ENCODE assay signal across 15 cellular contexts in the genomic region with DNA sequence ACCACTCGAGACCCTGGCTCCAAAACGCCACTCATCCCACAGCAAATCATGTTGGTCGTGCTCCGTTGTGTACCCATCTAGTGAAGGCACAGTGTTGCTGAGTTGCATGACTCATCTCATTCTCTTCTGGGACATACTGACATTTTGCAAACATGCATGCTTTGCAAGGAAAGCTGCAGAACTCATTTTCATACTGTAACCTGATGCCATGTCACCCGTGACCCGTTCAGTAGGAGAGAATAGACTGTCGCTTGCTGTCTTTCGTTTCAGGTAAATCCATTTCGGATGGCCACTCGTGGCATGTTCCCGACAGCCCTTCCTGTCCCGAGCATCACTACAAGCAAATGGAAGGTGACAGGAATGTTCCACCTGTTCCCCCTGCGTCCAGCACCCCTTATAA.
DNase-seq lines count a peak whose midpoint lies in the region; ATAC-seq and TF ChIP-seq lines count a peak whose summit lies in the region.
"Had no signal": no experiment of that assay in that cellular context is flagged by ENCODE, and none has a peak within 500 bp of the region (broad histone marks: within the 10 kb centered on the region; RNA-seq: fewer than 3 reads in every experiment).

No MANE protein-coding gene starts in this region.

- no peak for DNase-seq in right atrium auricular region (ENCODE audit: low spot score)
- no peak for DNase-seq in left ventricle myocardium superior
- DNase-seq in body of pancreas = no peak
- no peak for DNase-seq in NOMO-1 treated with dmso at 0.1 percent for 144 hours (lab: John Stamatoyannopoulos, UW; ENCODE audit: unreplicated experiment)
- no peak for DNase-seq in SK-N-DZ (ENCODE audit: low spot score)
- DNase-seq in erythroblast (lab: John Stamatoyannopoulos, UW) = no peak
- no peak for DNase-seq in stimulated activated CD4-positive, alpha-beta T cell treated with anti-CD3 and anti-CD28 coated beads, Interleukin-4, amount 100 ng/mL, for 1 hour
- DNase-seq: DND-41, GF-D8, Kasumi-1, NCI-H1105 treated with DMSO at 0.1 percent for 48 hours, NCI-H187, NCI-H82 had no signal

- H3K4me1 ChIP-seq in right atrium auricular region = peaks cover 3 to 63% of the 10 kb centered on the region in 2 donors
- peaks cover 89% of the 10 kb centered on the region for H3K4me1 ChIP-seq in body of pancreas
- H3K4me1 ChIP-seq in parathyroid adenoma = peaks cover 22% of the 10 kb centered on the region

- H3K79me2 ChIP-seq in parathyroid adenoma = no peaks in the 10 kb centered on the region

- H3K4me2 ChIP-seq in parathyroid adenoma (ENCODE audit: low read length) = peak overlapping the region; percentile 76

- H3K4me3 ChIP-seq in right atrium auricular region (peak overlapping the region in 1 of 2 donors; percentile 31), body of pancreas (no peak overlapping the region), parathyroid adenoma (ENCODE audit: low read depth, low read length) (peak overlapping the region; percentile 37)

- peaks cover 40% of the 10 kb centered on the region for H3K36me3 ChIP-seq in right atrium auricular region
- peaks cover 0 to 8% of the 10 kb centered on the region in 2 donors for H3K36me3 ChIP-seq in body of pancreas (replicated peaks in 1 of 2; ENCODE audit: insufficient read depth in 1 of 2, low read depth in 2 of 2)
- H3K36me3 ChIP-seq in parathyroid adenoma (ENCODE audit: control insufficient read depth, insufficient read depth, low read length) = no peaks in the 10 kb centered on the region

- ATAC-seq in left ventricle myocardium superior (no peak), body of pancreas (no peak)
- ATAC-seq: HepG2 had no signal

- no peak overlapping the region for H3K9ac ChIP-seq in parathyroid adenoma

- peak overlapping the region; percentile 86 to 90 for H3K27ac ChIP-seq in right atrium auricular region
- H3K27ac ChIP-seq in body of pancreas = peak overlapping the region in 3 of 4 donors; percentile 28 to 74 (median 40)
- peak overlapping the region; percentile 25 for H3K27ac ChIP-seq in parathyroid adenoma

- H3K27me3 ChIP-seq in right atrium auricular region (no peaks in the 10 kb centered on the region), body of pancreas (no peaks in the 10 kb centered on the region), parathyroid adenoma (ENCODE audit: control insufficient read depth, insufficient read depth, low read length) (no peaks in the 10 kb centered on the region)

- peak overlapping the region; percentile 30 for H2AFZ ChIP-seq in parathyroid adenoma

- intact Hi-C loops in left ventricle myocardium superior (cut with micrococcal nuclease) = no loop called here
- intact Hi-C loops in body of pancreas (cut with DNase I) = no loop called here

- WGBS in body of pancreas, 2 donors = 41 to 57% methylated on average over 13 of the region's 13 CpGs

- TF ChIP-seq CTCF in right atrium auricular region (IDR thresholded peaks at IDR 0.05) = no peak
- TF ChIP-seq CTCF in body of pancreas (IDR thresholded peaks at IDR 0.05) = no peak
- no peak for TF ChIP-seq CTCF in parathyroid adenoma (IDR thresholded peaks at IDR 0.05)

- TF ChIP-seq POLR2A in body of pancreas (IDR thresholded peaks at IDR 0.05) = no peak
- no peak for TF ChIP-seq POLR2A in erythroblast (IDR thresholded peaks at IDR 0.05; ENCODE audit: low read length)

- no peaks in the 10 kb centered on the region for H3K9me3 ChIP-seq in right atrium auricular region
- no peaks in the 10 kb centered on the region for H3K9me3 ChIP-seq in body of pancreas
- H3K9me3 ChIP-seq in parathyroid adenoma (ENCODE audit: control insufficient read depth, low read length) = no peaks in the 10 kb centered on the region

Comparison
In these comparisons a context has a peak if more than half of its experiments do, and no peak if none do; other contexts are left out.
1. H3K27ac ChIP-seq: peak in every context shown above with its lines; median percentile 88 in right atrium auricular region; 40 in body of pancreas; 25 in parathyroid adenoma.